In the genomic region with DNA sequence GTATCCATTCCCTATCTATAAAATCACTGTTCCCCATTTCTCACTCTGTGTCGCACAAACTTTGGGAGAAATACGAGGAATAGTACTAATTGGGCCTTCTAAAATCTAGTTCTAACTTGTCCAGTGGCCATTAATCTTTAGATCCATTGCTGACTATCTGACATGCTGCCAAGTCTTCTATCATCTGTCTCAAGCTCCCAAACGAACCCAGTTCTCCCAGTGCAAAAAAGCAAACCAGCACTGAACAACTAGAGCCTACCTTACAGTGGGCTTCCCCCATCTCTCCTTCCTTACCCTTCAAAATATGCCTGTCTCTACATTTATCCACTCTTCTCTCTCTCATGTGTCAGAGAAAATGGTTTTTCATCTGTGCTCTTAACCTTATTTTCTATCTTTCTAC, we compare ENCODE assay signal across 33 cellular contexts. TPM values are rescaled to one million over a fixed set of nuclear protein-coding genes. Genes with fewer than 3 reads are reported as not detected.
"Had no signal": no experiment of that assay in that cellular context is flagged by ENCODE, and none has a peak within 500 bp of the region (broad histone marks: within the 10 kb centered on the region; RNA-seq: fewer than 3 reads in every experiment).

No MANE protein-coding gene starts in this region.

- H3K4me3 ChIP-seq: coronary artery, dorsolateral prefrontal cortex, esophagus muscularis mucosa, gastrocnemius medialis, heart right ventricle, left lung, lower lobe of right lung, mucosa of descending colon had no signal

- H3K9me3 ChIP-seq: esophagus muscularis mucosa, gastrocnemius medialis, heart right ventricle, lower lobe of right lung, mucosa of descending colon had no signal

- H3K27me3 ChIP-seq: dorsolateral prefrontal cortex, esophagus muscularis mucosa, gastrocnemius medialis, heart right ventricle, left lung had no signal

- H3K27ac ChIP-seq: coronary artery, dorsolateral prefrontal cortex, esophagus muscularis mucosa, gastrocnemius medialis, heart right ventricle, left lung, lower lobe of right lung had no signal

- H3K4me1 ChIP-seq: esophagus muscularis mucosa, gastrocnemius medialis, left lung, lower lobe of right lung had no signal

- FAIRE-seq: colon, islet of Langerhans, keratinocyte had no signal

- H3K36me3 ChIP-seq: esophagus muscularis mucosa, gastrocnemius medialis, heart right ventricle, left lung, lower lobe of right lung had no signal

- DNase-seq: dermis blood vessel endothelial cell; dorsolateral prefrontal cortex; effector CD4-positive, alpha-beta T cell; effector memory CD4-positive, alpha-beta T cell; erythroblast; foreskin fibroblast; foreskin melanocyte; gastrocnemius medialis; glutamatergic neuron; head of caudate nucleus; heart right ventricle; hippocampal formation; left cardiac atrium; left lung; left ventricle myocardium superior; lower lobe of right lung; mesenchymal stem cell; mucosa of descending colon; naive B cell; naive thymus-derived CD8-positive, alpha-beta T cell had no signal

- ATAC-seq: gastrocnemius medialis; heart right ventricle; left cardiac atrium; left lung; left ventricle myocardium superior; lower lobe of right lung; mucosa of descending colon; naive thymus-derived CD8-positive, alpha-beta T cell had no signal

RNA-seq across cellular contexts. Expression of gene SPINK7, which starts 3.2 kb away (rescaled TPM):
- total RNA-seq: dermis blood vessel endothelial cell; dorsolateral prefrontal cortex; endothelial cell of umbilical vein; esophagus muscularis mucosa; gastrocnemius medialis; glomerular endothelial cell; heart right ventricle; kidney epithelial cell; left cardiac atrium; left lung; left ventricle myocardium superior; lower lobe of right lung; lung microvascular endothelial cell; mesenteric fat pad; mesothelial cell of epicardium; mucosa of descending colon; myocyte; naive thymus-derived CD8-positive, alpha-beta T cell had no signal
- polyA plus RNA-seq: endothelial cell of umbilical vein; heart right ventricle; naive thymus-derived CD8-positive, alpha-beta T cell had no signal

RNA-seq across cellular contexts. Expression of gene SPINK9, which starts 26.3 kb away (rescaled TPM):
- total RNA-seq: dermis blood vessel endothelial cell; endothelial cell of umbilical vein; esophagus muscularis mucosa; gastrocnemius medialis; glomerular endothelial cell; kidney epithelial cell; left cardiac atrium; left lung; lower leg skin; lower lobe of right lung; lung microvascular endothelial cell; mesenteric fat pad; mesothelial cell of epicardium; mucosa of descending colon; myocyte; naive thymus-derived CD8-positive, alpha-beta T cell had no signal
- polyA plus RNA-seq: endothelial cell of umbilical vein; heart right ventricle; keratinocyte; naive thymus-derived CD8-positive, alpha-beta T cell had no signal

RNA-seq across cellular contexts. Expression of gene SPINK13, which starts 40.4 kb away (rescaled TPM):
- total RNA-seq: dermis blood vessel endothelial cell; dorsolateral prefrontal cortex; endothelial cell of umbilical vein; esophagus muscularis mucosa; gastrocnemius medialis; glomerular endothelial cell; heart right ventricle; kidney epithelial cell; left cardiac atrium; left lung; left ventricle myocardium superior; lower leg skin; lower lobe of right lung; lung microvascular endothelial cell; mesenteric fat pad; mesothelial cell of epicardium; mucosa of descending colon; myocyte; naive thymus-derived CD8-positive, alpha-beta T cell had no signal
- polyA plus RNA-seq: endothelial cell of umbilical vein; keratinocyte; naive thymus-derived CD8-positive, alpha-beta T cell had no signal
